Comparison of ENCODE assay signal across 1 cellular context in genomic region chr2:42317945-42318344, GRCh38.
TF ChIP-seq lines count a peak whose summit lies in the region.

No MANE protein-coding gene starts in this region.

TF ChIP-seq in IMR-90, 13 proteins besides CTCF, POLR2A, EP300 and RAD21 (continued from another document):
- no peak for TF ChIP-seq ELK1 (IDR thresholded peaks at IDR 0.05; ENCODE audit: borderline replicate concordance, low read depth, low read length)
- no peak for TF ChIP-seq FOS (IDR thresholded peaks at IDR 0.05; ENCODE audit: low read depth, low read length)
- TF ChIP-seq MAZ (IDR thresholded peaks at IDR 0.05; ENCODE audit: borderline replicate concordance, low read depth, low read length), result no peak
- no peak for TF ChIP-seq NFE2L2 (IDR thresholded peaks at IDR 0.05; ENCODE audit: low read depth, low read length)
- TF ChIP-seq MXI1 (IDR thresholded peaks at IDR 0.05; ENCODE audit: borderline replicate concordance, low read depth, low read length), result no peak
- no peak for TF ChIP-seq MAFK (IDR thresholded peaks at IDR 0.05; ENCODE audit: low read depth, low read length)
TF ChIP-seq in IMR-90: peak in this region for 0.
